In genomic region chr19:47495478-47496372, GRCh38 we compare ENCODE assay signal across 16 cellular contexts. TPM values are rescaled to one million over a fixed set of nuclear protein-coding genes. Genes with fewer than 3 reads are reported as not detected.
DNase-seq lines count a peak whose midpoint lies in the region; ATAC-seq, FAIRE-seq and TF ChIP-seq lines count a peak whose summit lies in the region.
"Had no signal": no experiment of that assay in that cellular context is flagged by ENCODE, and none has a peak within 500 bp of the region (broad histone marks: within the 10 kb centered on the region; RNA-seq: fewer than 3 reads in every experiment).

No MANE protein-coding gene starts in this region.

- H3K4me2 ChIP-seq in HepG2 (ENCODE audit: low read depth, low read length) = no peak overlapping the region
- H3K4me2 ChIP-seq: smooth muscle cell had no signal

- H3K27ac Mint-ChIP-seq in CD4-positive, alpha-beta memory T cell = peak overlapping the region in 4 of 7 donors; percentile 2 to 47 (median 22)
- H3K27ac Mint-ChIP-seq in Calu3 (ENCODE audit: unreplicated experiment) = peak overlapping the region; percentile 20
- H3K27ac Mint-ChIP-seq in T-helper 17 cell = peak overlapping the region; percentile 27
- peak overlapping the region; percentile 75 for H3K27ac Mint-ChIP-seq in neural crest cell (ENCODE audit: unreplicated experiment)
- no peak overlapping the region for H3K27ac Mint-ChIP-seq in mesothelial cell of epicardium
- H3K27ac Mint-ChIP-seq: activated naive CD8-positive, alpha-beta T cell treated with anti-CD3 and anti-CD28 coated beads, Interleukin-2, amount 10 ng/mL, durations not matched to agents 7 days and 5 days; nephron had no signal

- no peak overlapping the region for H3K27ac ChIP-seq in CD4-positive, alpha-beta memory T cell (ENCODE audit: low read depth, low read length)
- no peak overlapping the region for H3K27ac ChIP-seq in HepG2 (ENCODE audit: extremely low read length, insufficient read depth, low read length)
- H3K27ac ChIP-seq: left ventricle myocardium inferior, suprapubic skin had no signal

- intact Hi-C loops in CD4-positive, alpha-beta memory T cell (cut with micrococcal nuclease) = no loop called here
- intact Hi-C loops in Calu3 (cut with micrococcal nuclease; ENCODE audit: unreplicated experiment) (no loop called here), HepG2 (cut with micrococcal nuclease; ENCODE audit: unreplicated experiment) (no loop called here)

- in situ Hi-C loops in HepG2 (cut with HindIII; ENCODE audit: extremely low pct_ligation_motif_present, low pct_unique_long_range_greater_than_20kb) = no loop called here

- H3K27me3 Mint-ChIP-seq in CD4-positive, alpha-beta memory T cell = no peaks in the 10 kb centered on the region
- H3K27me3 Mint-ChIP-seq in Calu3 (ENCODE audit: unreplicated experiment) = no peaks in the 10 kb centered on the region
- no peaks in the 10 kb centered on the region for H3K27me3 Mint-ChIP-seq in T-helper 17 cell
- H3K27me3 Mint-ChIP-seq in neural crest cell (ENCODE audit: low read depth) = no peaks in the 10 kb centered on the region
- H3K27me3 Mint-ChIP-seq in mesothelial cell of epicardium (ENCODE audit: low read depth) = no peaks in the 10 kb centered on the region
- H3K27me3 Mint-ChIP-seq: activated naive CD8-positive, alpha-beta T cell treated with anti-CD3 and anti-CD28 coated beads, Interleukin-2, amount 10 ng/mL, durations not matched to agents 7 days and 5 days had no signal

- no peaks in the 10 kb centered on the region for H3K79me2 ChIP-seq in HepG2 (ENCODE audit: insufficient read depth, low read length)

- no peaks in the 10 kb centered on the region for H3K27me3 ChIP-seq in CD4-positive, alpha-beta memory T cell (ENCODE audit: insufficient read depth, low read length)
- H3K27me3 ChIP-seq in HepG2 (ENCODE audit: control insufficient read depth in 1 of 2, insufficient read depth in 2 of 2, low read length in 2 of 2) = no peaks in the 10 kb centered on the region
- H3K27me3 ChIP-seq: suprapubic skin had no signal

- WGBS in HepG2 (ENCODE audit: low lambda C conversion rate) = 96% methylated on average over 11 of the region's 17 CpGs

- CTCF ChIA-PET in CD4-positive, alpha-beta memory T cell (lab: Charles Lee; ENCODE audit: partially characterized antibody) = interaction anchor here (1.6 kb wide), 1 partner anchor 55 kb away, joined by 3 read pairs; no protein-coding TSS in a partner anchor
- CTCF ChIA-PET in Calu3 (lab: Charles Lee) = interaction anchor here (0.5 kb wide), 1 partner anchor 1852 kb away, joined by 8 read pairs; no protein-coding TSS in a partner anchor
- CTCF ChIA-PET in HepG2 (lab: Yijun Ruan, JAX; ENCODE audit: low intra/inter-chr PET ratio, low total read pairs) = no interaction called here

- H3K4me3 Mint-ChIP-seq in CD4-positive, alpha-beta memory T cell = no peak overlapping the region
- H3K4me3 Mint-ChIP-seq in Calu3 (ENCODE audit: low read depth, unreplicated experiment) (no peak overlapping the region), T-helper 17 cell (no peak overlapping the region), neural crest cell (no peak overlapping the region), mesothelial cell of epicardium (no peak overlapping the region)
- H3K4me3 Mint-ChIP-seq: activated naive CD8-positive, alpha-beta T cell treated with anti-CD3 and anti-CD28 coated beads, Interleukin-2, amount 10 ng/mL, durations not matched to agents 7 days and 5 days; nephron had no signal

- no peak for ATAC-seq in T-helper 17 cell
- ATAC-seq in HepG2 = no peak

- no peak overlapping the region for H3K9ac ChIP-seq in HepG2 (ENCODE audit: insufficient read depth, low read depth, low read length)

- H3K4me1 ChIP-seq in CD4-positive, alpha-beta memory T cell (ENCODE audit: insufficient read depth, low read length) = no peaks in the 10 kb centered on the region
- H3K4me1 ChIP-seq in HepG2 (ENCODE audit: insufficient read depth, low read length) = no peaks in the 10 kb centered on the region

- H3K9me3 Mint-ChIP-seq in CD4-positive, alpha-beta memory T cell = no peaks in the 10 kb centered on the region
- H3K9me3 Mint-ChIP-seq in Calu3 (ENCODE audit: low read depth, unreplicated experiment) (no peaks in the 10 kb centered on the region), neural crest cell (no peaks in the 10 kb centered on the region), mesothelial cell of epicardium (no peaks in the 10 kb centered on the region)
- H3K9me3 Mint-ChIP-seq: activated naive CD8-positive, alpha-beta T cell treated with anti-CD3 and anti-CD28 coated beads, Interleukin-2, amount 10 ng/mL, durations not matched to agents 7 days and 5 days; nephron had no signal

- peaks cover 7 to 61% of the 10 kb centered on the region in 2 donors for H3K36me3 Mint-ChIP-seq in CD4-positive, alpha-beta memory T cell
- H3K36me3 Mint-ChIP-seq in Calu3 (ENCODE audit: insufficient read depth, unreplicated experiment) (peaks cover 41% of the 10 kb centered on the region), T-helper 17 cell (ENCODE audit: low read depth) (peaks cover 4% of the 10 kb centered on the region), neural crest cell (ENCODE audit: low read depth) (no peaks in the 10 kb centered on the region), mesothelial cell of epicardium (peaks cover 7% of the 10 kb centered on the region)

- TF ChIP-seq CTCF in Calu3 (IDR thresholded peaks at IDR 0.05; ENCODE audit: unreplicated experiment) (no peak), neural crest cell (conservative IDR thresholded peaks at IDR 0.05) (no peak), mesothelial cell of epicardium (IDR thresholded peaks at IDR 0.05; ENCODE audit: unreplicated experiment) (no peak), HepG2 (CRISPR knock-in tag; IDR thresholded peaks at IDR 0.05) (no peak)

- POLR2A ChIA-PET in CD4-positive, alpha-beta memory T cell (lab: Charles Lee; ENCODE audit: partially characterized antibody) = interaction anchor here (1.2 to 2.0 kb wide), 2 partner anchors 12 to 14 kb away, joined by 3 to 5 read pairs; partner anchors contain the start of gene KPTN
- POLR2A ChIA-PET in HepG2 (lab: Yijun Ruan, JAX) = no interaction called here

- BruUV-seq in Calu3 (replicated peaks; lab: Mats Ljungman, UMichigan) = no TSS peak
- no TSS peak for BruUV-seq in HepG2 (replicated peaks; lab: Mats Ljungman, UMichigan)

- no peak for TF ChIP-seq RAD21 in HepG2 (CRISPR knock-in tag; IDR thresholded peaks at IDR 0.05)

- H3K4me1 Mint-ChIP-seq in CD4-positive, alpha-beta memory T cell = peaks cover 0 to 4% (median 2%) of the 10 kb centered on the region in 4 donors
- H3K4me1 Mint-ChIP-seq in Calu3 (ENCODE audit: low read depth, unreplicated experiment) (no peaks in the 10 kb centered on the region), T-helper 17 cell (peaks cover 7% of the 10 kb centered on the region), neural crest cell (no peaks in the 10 kb centered on the region), mesothelial cell of epicardium (no peaks in the 10 kb centered on the region)
- H3K4me1 Mint-ChIP-seq: activated naive CD8-positive, alpha-beta T cell treated with anti-CD3 and anti-CD28 coated beads, Interleukin-2, amount 10 ng/mL, durations not matched to agents 7 days and 5 days had no signal

- no peak overlapping the region for H2AFZ ChIP-seq in HepG2 (ENCODE audit: low read length)

- H3K9me3 ChIP-seq in CD4-positive, alpha-beta memory T cell (ENCODE audit: control insufficient read depth in 1 of 2, low read length in 2 of 2) = no peaks in the 10 kb centered on the region
- H3K9me3 ChIP-seq in T-helper 17 cell (ENCODE audit: control insufficient read depth, low read length, poor library complexity, severe bottlenecking) (no peaks in the 10 kb centered on the region), HepG2 (ENCODE audit: low read length) (no peaks in the 10 kb centered on the region)
- H3K9me3 ChIP-seq: left ventricle myocardium inferior, suprapubic skin had no signal

- no peak for TF ChIP-seq POLR2A in HepG2 (IDR thresholded peaks at IDR 0.05; ENCODE audit: insufficient read depth in 1 of 2, low read depth in 2 of 2, low read length in 2 of 2)

- H3K4me3 ChIP-seq in CD4-positive, alpha-beta memory T cell (ENCODE audit: low read length in 2 of 2) = no peak overlapping the region
- no peak overlapping the region for H3K4me3 ChIP-seq in HepG2 (replicated peaks in 1 of 3; ENCODE audit: insufficient read depth in 1 of 3, low read depth in 2 of 3, low read length in 3 of 3)
- H3K4me3 ChIP-seq: left ventricle myocardium inferior, smooth muscle cell, suprapubic skin had no signal

- H3K36me3 ChIP-seq in CD4-positive, alpha-beta memory T cell (ENCODE audit: insufficient read depth, low read length) = peaks cover 46% of the 10 kb centered on the region
- H3K36me3 ChIP-seq in HepG2 (replicated peaks in 1 of 2; ENCODE audit: control insufficient read depth in 1 of 2, insufficient read depth in 2 of 2, low read length in 2 of 2) = peaks cover 6 to 9% of the 10 kb centered on the region in 2 experiments; a peak in 4 of 5 replicates

- DNase-seq in CD4-positive, alpha-beta memory T cell = peak in 1 of 5 donors; percentile 22
- DNase-seq in Calu3 (no peak), T-helper 17 cell (no peak), neural crest cell (ENCODE audit: low read depth, low spot score) (no peak), GM19239 (ENCODE audit: insufficient read length, low spot score) (no peak), mesothelial cell of epicardium (ENCODE audit: low spot score in 2 of 2, unreplicated experiment in 2 of 2) (no peak), HepG2 (ENCODE audit: low spot score) (no peak)
- DNase-seq: activated naive CD8-positive, alpha-beta T cell treated with anti-CD3 and anti-CD28 coated beads, Interleukin-2, amount 10 ng/mL, durations not matched to agents 7 days and 5 days; hippocampal formation; Kasumi-1; left ventricle myocardium inferior had no signal

- H4K20me1 ChIP-seq in HepG2 (ENCODE audit: insufficient read depth, low read length) = no peaks in the 10 kb centered on the region

- FAIRE-seq in GM19239 (lab: Jason Lieb, UNC) = no peak
- FAIRE-seq in HepG2 (lab: Jason Lieb, UNC) = no peak

- TF ChIP-seq EP300 in HepG2 (IDR thresholded peaks at IDR 0.05; ENCODE audit: low read depth in 2 of 2, low read length in 2 of 2) (no peak), HepG2 (CRISPR knock-in tag; IDR thresholded peaks at IDR 0.05; ENCODE audit: borderline replicate concordance) (no peak)

RNA-seq across cellular contexts. Expression of gene KPTN, which starts 11.7 kb away (rescaled TPM):
- total RNA-seq in CD4-positive, alpha-beta memory T cell = 1 to 10 TPM; 4.0 to 4.3 TPM
- polyA plus RNA-seq in CD4-positive, alpha-beta memory T cell = 10 to 100 TPM in 1 of 2 donors, 1 to 10 TPM in 1; 4.8 to 10.6 TPM
- 22.8 and 24.0 TPM in 2 replicates for total RNA-seq in Calu3 (2022)
- total RNA-seq in T-helper 17 cell = 1 to 10 TPM; 3.5 to 6.3 TPM
- total RNA-seq in neural crest cell = 30.0 and 30.2 TPM in 2 replicates
- total RNA-seq in mesothelial cell of epicardium = 18.4 to 20.4 TPM (median 20.1 TPM) in 3 replicates
- 8.4 and 9.1 TPM in 2 replicates for total RNA-seq in HepG2 (2016; rRNA removed; fragmentation: Illumina TruSeq; extraction: Trizol)
- total RNA-seq in HepG2 (2016; cell fraction: cytosol; rRNA removed; fragmentation: Illumina TruSeq; extraction: Trizol; ENCODE audit: low read depth) = 2.8 and 3.3 TPM in 2 replicates
- total RNA-seq in HepG2 (2016; cell fraction: insoluble cytoplasmic fraction; rRNA removed; fragmentation: Illumina TruSeq; extraction: Trizol) = 8.2 and 10.6 TPM in 2 replicates
- total RNA-seq in HepG2 (2016; cell fraction: membrane; rRNA removed; fragmentation: Illumina TruSeq; extraction: Trizol) = 4.2 and 6.5 TPM in 2 replicates
- 9.8 and 13.4 TPM in 2 replicates for total RNA-seq in HepG2 (2016; cell fraction: nucleus; rRNA removed; fragmentation: Illumina TruSeq; extraction: Trizol)
- polyA plus RNA-seq in HepG2 (2011; rRNA removed) = 13.3 and 17.6 TPM in 2 replicates
- polyA plus RNA-seq in HepG2 (2011; cell fraction: cytosol; rRNA removed) = 8.3 and 11.4 TPM in 2 replicates
- 48.6 and 50.4 TPM in 2 replicates for polyA plus RNA-seq in HepG2 (2011; cell fraction: nucleus; rRNA removed)
- 9.8 and 14.4 TPM in 2 replicates for polyA plus RNA-seq in HepG2 (2012)
- 4.3 and 5.1 TPM in 2 replicates for polyA plus RNA-seq in HepG2 (2016; cell fraction: cytosol; fragmentation: Illumina TruSeq; extraction: Trizol; ENCODE audit: low read depth)
- polyA plus RNA-seq in HepG2 (2016; cell fraction: insoluble cytoplasmic fraction; fragmentation: Illumina TruSeq; extraction: Trizol; ENCODE audit: low read depth) = 14.4 and 17.5 TPM in 2 replicates
- 5.2 and 7.2 TPM in 2 replicates for polyA plus RNA-seq in HepG2 (2016; cell fraction: membrane; fragmentation: Illumina TruSeq; extraction: Trizol; ENCODE audit: low read depth)
- polyA plus RNA-seq in HepG2 (2016; cell fraction: nucleus; fragmentation: Illumina TruSeq; extraction: Trizol; ENCODE audit: insufficient read depth, low read depth) = 29.6 and 30.0 TPM in 2 replicates
- 8.3 and 15.8 TPM in 2 replicates for polyA minus RNA-seq in HepG2 (2011; rRNA and poly(A)+ RNA removed; ENCODE audit: low replicate concordance)
- polyA minus RNA-seq in HepG2 (2011; cell fraction: cytosol; rRNA and poly(A)+ RNA removed) = 5.2 TPM in 2 replicates
- polyA minus RNA-seq in HepG2 (2011; cell fraction: nucleus; rRNA and poly(A)+ RNA removed) = 3.2 and 5.5 TPM in 2 replicates

RNA-seq across cellular contexts. Expression of gene NAPA, which starts 19.1 kb away (rescaled TPM):
- 10 to 100 TPM; 84.1 to 88.1 TPM for total RNA-seq in CD4-positive, alpha-beta memory T cell
- 100 to 1,000 TPM in 1 of 2 donors, 10 to 100 TPM in 1; 90.8 to 129 TPM for polyA plus RNA-seq in CD4-positive, alpha-beta memory T cell
- total RNA-seq in Calu3 (2022) (158 and 181 TPM in 2 replicates), T-helper 17 cell (100 to 1,000 TPM; 124 to 133 TPM), neural crest cell (67.2 and 69.2 TPM in 2 replicates), mesothelial cell of epicardium (53.6 to 56.4 TPM (median 54.7 TPM) in 3 replicates), HepG2 (2016; rRNA removed; fragmentation: Illumina TruSeq; extraction: Trizol) (32.6 and 36.5 TPM in 2 replicates)
- total RNA-seq in HepG2 (2016; cell fraction: cytosol; rRNA removed; fragmentation: Illumina TruSeq; extraction: Trizol; ENCODE audit: low read depth) = 10.7 and 16.6 TPM in 2 replicates
- total RNA-seq in HepG2 (2016; cell fraction: insoluble cytoplasmic fraction; rRNA removed; fragmentation: Illumina TruSeq; extraction: Trizol) = 32.5 and 33.2 TPM in 2 replicates
- total RNA-seq in HepG2 (2016; cell fraction: membrane; rRNA removed; fragmentation: Illumina TruSeq; extraction: Trizol) = 17.7 and 25.0 TPM in 2 replicates
- total RNA-seq in HepG2 (2016; cell fraction: nucleus; rRNA removed; fragmentation: Illumina TruSeq; extraction: Trizol) = 19.1 and 19.4 TPM in 2 replicates
- 65.9 and 74.4 TPM in 2 replicates for polyA plus RNA-seq in HepG2 (2011; rRNA removed)
- 50.7 and 64.2 TPM in 2 replicates for polyA plus RNA-seq in HepG2 (2011; cell fraction: cytosol; rRNA removed)
- polyA plus RNA-seq in HepG2 (2011; cell fraction: nucleus; rRNA removed) = 64.5 and 68.0 TPM in 2 replicates
- polyA plus RNA-seq in HepG2 (2012) = 39.7 and 50.3 TPM in 2 replicates
- polyA plus RNA-seq in HepG2 (2016; cell fraction: cytosol; fragmentation: Illumina TruSeq; extraction: Trizol; ENCODE audit: low read depth) = 18.1 and 25.6 TPM in 2 replicates
- 52.2 and 60.3 TPM in 2 replicates for polyA plus RNA-seq in HepG2 (2016; cell fraction: insoluble cytoplasmic fraction; fragmentation: Illumina TruSeq; extraction: Trizol; ENCODE audit: low read depth)
- polyA plus RNA-seq in HepG2 (2016; cell fraction: membrane; fragmentation: Illumina TruSeq; extraction: Trizol; ENCODE audit: low read depth) = 32.1 and 34.6 TPM in 2 replicates
- polyA plus RNA-seq in HepG2 (2016; cell fraction: nucleus; fragmentation: Illumina TruSeq; extraction: Trizol; ENCODE audit: insufficient read depth, low read depth) = 41.7 and 44.1 TPM in 2 replicates
- polyA minus RNA-seq in HepG2 (2011; rRNA and poly(A)+ RNA removed; ENCODE audit: low replicate concordance) = 73.3 and 108 TPM in 2 replicates
- 36.3 and 43.3 TPM in 2 replicates for polyA minus RNA-seq in HepG2 (2011; cell fraction: cytosol; rRNA and poly(A)+ RNA removed)
- polyA minus RNA-seq in HepG2 (2011; cell fraction: nucleus; rRNA and poly(A)+ RNA removed) = 20.6 and 26.2 TPM in 2 replicates

RNA-seq across cellular contexts. Expression of gene SLC8A2, which starts 24.0 kb away (rescaled TPM):
- total RNA-seq in CD4-positive, alpha-beta memory T cell = not detected
- polyA plus RNA-seq in CD4-positive, alpha-beta memory T cell = not detected
- total RNA-seq in Calu3 (2022) = 0.12 and 0.33 TPM in 2 replicates
- total RNA-seq in T-helper 17 cell = not detected
- total RNA-seq in neural crest cell = 0.61 and 0.70 TPM in 2 replicates
- total RNA-seq in mesothelial cell of epicardium = 2.2 to 3.7 TPM (median 2.5 TPM) in 3 replicates
- total RNA-seq in HepG2 (2016; rRNA removed; fragmentation: Illumina TruSeq; extraction: Trizol) = 0.02 TPM in 1 of 2 replicates, not detected in the other
- total RNA-seq in HepG2 (2016; cell fraction: cytosol; rRNA removed; fragmentation: Illumina TruSeq; extraction: Trizol; ENCODE audit: low read depth) = not detected in 2 replicates
- total RNA-seq in HepG2 (2016; cell fraction: insoluble cytoplasmic fraction; rRNA removed; fragmentation: Illumina TruSeq; extraction: Trizol) = not detected in 2 replicates
- total RNA-seq in HepG2 (2016; cell fraction: membrane; rRNA removed; fragmentation: Illumina TruSeq; extraction: Trizol) = not detected in 2 replicates
- not detected in 2 replicates for total RNA-seq in HepG2 (2016; cell fraction: nucleus; rRNA removed; fragmentation: Illumina TruSeq; extraction: Trizol)
- 0.09 TPM in 1 of 2 replicates, not detected in the other for polyA plus RNA-seq in HepG2 (2011; rRNA removed)
- 0.09 and 0.12 TPM in 2 replicates for polyA plus RNA-seq in HepG2 (2011; cell fraction: cytosol; rRNA removed)
- polyA plus RNA-seq in HepG2 (2011; cell fraction: nucleus; rRNA removed) = 0.19 and 0.51 TPM in 2 replicates
- polyA plus RNA-seq in HepG2 (2012) = 0.07 TPM in 1 of 2 replicates, not detected in the other
- polyA plus RNA-seq in HepG2 (2016; cell fraction: cytosol; fragmentation: Illumina TruSeq; extraction: Trizol; ENCODE audit: low read depth) = not detected in 2 replicates
- polyA plus RNA-seq in HepG2 (2016; cell fraction: insoluble cytoplasmic fraction; fragmentation: Illumina TruSeq; extraction: Trizol; ENCODE audit: low read depth) = not detected in 2 replicates
- polyA plus RNA-seq in HepG2 (2016; cell fraction: membrane; fragmentation: Illumina TruSeq; extraction: Trizol; ENCODE audit: low read depth) = not detected in 2 replicates
- polyA plus RNA-seq in HepG2 (2016; cell fraction: nucleus; fragmentation: Illumina TruSeq; extraction: Trizol; ENCODE audit: insufficient read depth, low read depth) = not detected in 2 replicates
- polyA minus RNA-seq in HepG2 (2011; rRNA and poly(A)+ RNA removed; ENCODE audit: low replicate concordance) = 0.78 TPM in 1 of 2 replicates, not detected in the other
- polyA minus RNA-seq in HepG2 (2011; cell fraction: cytosol; rRNA and poly(A)+ RNA removed) = not detected in 2 replicates
- polyA minus RNA-seq in HepG2 (2011; cell fraction: nucleus; rRNA and poly(A)+ RNA removed) = not detected in 2 replicates
- total RNA-seq: activated CD8-positive, alpha-beta memory T cell treated with anti-CD3 and anti-CD28 coated beads for 36 hours; NCI-H460 had no signal
